Comparison of ENCODE assay signal across 8 cellular contexts in the genomic region with DNA sequence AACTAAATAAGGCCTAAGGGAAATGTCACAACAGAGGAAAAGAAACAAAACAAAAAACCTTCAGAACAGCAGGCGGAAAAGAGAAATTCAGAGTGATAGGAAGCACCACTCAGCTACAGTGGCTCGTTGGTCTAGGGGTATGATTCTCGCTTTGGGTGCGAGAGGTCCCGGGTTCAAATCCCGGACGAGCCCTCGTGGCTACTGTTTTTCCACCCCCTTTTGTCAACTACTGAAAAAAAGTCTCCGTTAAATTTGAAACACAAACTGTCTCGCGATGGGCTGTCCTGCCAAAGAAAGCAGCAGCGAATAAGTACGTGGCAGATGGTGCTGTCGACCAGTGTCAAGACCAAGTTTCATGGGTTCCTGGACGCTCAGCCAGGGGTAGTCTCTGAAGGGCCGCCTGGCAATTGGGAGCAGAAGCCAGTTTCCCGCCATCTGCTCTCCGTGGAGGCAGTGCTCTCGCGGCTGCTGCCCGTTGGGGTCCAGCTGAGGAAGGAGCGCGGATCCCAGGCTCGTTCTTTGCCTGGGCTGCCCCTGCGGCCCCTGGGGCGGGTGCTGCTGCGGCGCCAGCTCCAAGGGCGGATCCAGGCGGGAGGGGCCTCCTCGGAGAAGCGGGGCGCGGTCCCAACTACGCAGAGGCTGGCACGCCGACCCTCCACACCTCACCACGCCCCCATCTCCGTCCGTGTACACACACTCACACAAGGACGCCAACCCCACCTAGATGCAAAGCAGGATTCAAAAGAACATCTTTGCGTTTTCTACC. TPM values are rescaled to one million over a fixed set of nuclear protein-coding genes. Genes with fewer than 3 reads are reported as not detected.
DNase-seq lines count a peak whose midpoint lies in the region; ATAC-seq and TF ChIP-seq lines count a peak whose summit lies in the region.

A gene with protein sequence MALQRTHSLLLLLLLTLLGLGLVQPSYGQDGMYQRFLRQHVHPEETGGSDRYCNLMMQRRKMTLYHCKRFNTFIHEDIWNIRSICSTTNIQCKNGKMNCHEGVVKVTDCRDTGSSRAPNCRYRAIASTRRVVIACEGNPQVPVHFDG (plus strand): TSS at position 665 of the 766 bp plus-strand sequence. CDS start 14,812 bp downstream, outside the sequence.

- H3K27ac ChIP-seq in KOPT-K1 (ENCODE audit: low read depth, low read length, poor library complexity, severe bottlenecking): peak within 1 kb of the TSS; percentile 68
- H3K27ac ChIP-seq in prostate gland: peak within 1 kb of the TSS; percentile 99 to 100

- CTCF ChIA-PET in T-cell (lab: Charles Lee): interaction anchor here (0.8 to 4.7 kb wide), 12 partner anchors 20 to 356 kb away, joined by 3 to 35 read pairs (median 4); a partner anchor contains a TSS

- no peak within 1 kb of the TSS for H3K4me3 Mint-ChIP-seq in T-cell
- no peak within 1 kb of the TSS for H3K4me3 Mint-ChIP-seq in type B pancreatic cell

- H3K9me3 ChIP-seq in KOPT-K1 (ENCODE audit: insufficient read depth, low read length, poor library complexity, severe bottlenecking) (no peaks in the 10 kb centered on the region), prostate gland (no peaks in the 10 kb centered on the region)

- POLR2A ChIA-PET in T-cell (lab: Charles Lee): interaction anchor here in 1 of 2 donors (1.0 to 2.1 kb wide), 3 partner anchors 71 to 341 kb away, joined by 3 to 12 read pairs (median 7); a partner anchor contains a TSS

- H3K27ac Mint-ChIP-seq in T-cell (peak within 1 kb of the TSS in 1 of 2 donors; percentile 66), type B pancreatic cell (no peak within 1 kb of the TSS)

- no peaks in the 10 kb centered on the region for H3K4me1 ChIP-seq in prostate gland (replicated peaks)

- H3K4me3 ChIP-seq in prostate gland: peak within 1 kb of the TSS; percentile 65 to 73

- WGBS in prostate gland: under 1% methylated on average over 39 of the region's 42 CpGs

- TF ChIP-seq POLR2A in prostate gland (IDR thresholded peaks at IDR 0.05): peak; percentile 79

- H3K4me1 Mint-ChIP-seq in T-cell: peaks cover 5 to 28% (median 7%) of the 10 kb centered on the region in 3 donors
- peaks cover 19% of the 10 kb centered on the region for H3K4me1 Mint-ChIP-seq in type B pancreatic cell (ENCODE audit: unreplicated experiment)

- intact Hi-C loops in left ventricle myocardium superior (cut with micrococcal nuclease): loop anchor here (5.0 kb wide), 1 partner anchor 72 kb away; no protein-coding TSS in a partner anchor
- intact Hi-C loops in prostate gland (cut with DNase I): loop anchor here (2.0 to 5.0 kb wide), 6 partner anchors 52 to 418 kb away; a partner anchor contains a TSS

- TF ChIP-seq CTCF in prostate gland (IDR thresholded peaks at IDR 0.05) (no peak), type B pancreatic cell (conservative IDR thresholded peaks at IDR 0.05) (no peak)

- H3K9me3 Mint-ChIP-seq in T-cell: no peaks in the 10 kb centered on the region
- H3K9me3 Mint-ChIP-seq in type B pancreatic cell: no peaks in the 10 kb centered on the region

- DNase-seq in CMK (ENCODE audit: low read depth) (peak; percentile 68), T-cell (peak; percentile 54 to 85 (median 74)), amniotic epithelial cell (ENCODE audit: low read depth) (peak; percentile 83), left ventricle myocardium superior (peak; percentile 91), prostate gland (ENCODE audit: low spot score) (peak; percentile 93), type B pancreatic cell (ENCODE audit: extremely low spot score, unreplicated experiment) (peak; percentile 84)

- H3K36me3 ChIP-seq in KOPT-K1 (ENCODE audit: insufficient read depth, low read length): no peaks in the 10 kb centered on the region
- no peaks in the 10 kb centered on the region for H3K36me3 ChIP-seq in prostate gland

- no peaks in the 10 kb centered on the region for H3K27me3 ChIP-seq in prostate gland (replicated peaks; ENCODE audit: insufficient read depth)

- no peaks in the 10 kb centered on the region for H3K36me3 Mint-ChIP-seq in T-cell
- H3K36me3 Mint-ChIP-seq in type B pancreatic cell: no peaks in the 10 kb centered on the region

- ATAC-seq in GM21360 (IDR thresholded peaks at IDR 0.05; ENCODE audit: unreplicated experiment): peak; percentile 19
- peak; percentile 26 to 42 (median 30) for ATAC-seq in T-cell (replicated peaks in 1 of 4)
- peak; percentile 58 for ATAC-seq in left ventricle myocardium superior

- H3K27me3 Mint-ChIP-seq in T-cell: no peaks in the 10 kb centered on the region
- peaks cover 8% of the 10 kb centered on the region for H3K27me3 Mint-ChIP-seq in type B pancreatic cell

RNA-seq across cellular contexts. Expression of the gene that starts here (rescaled TPM):
- total RNA-seq in T-cell (under 1 TPM in 4 of 5 donors, not detected in 1; 0.46 to 0.86 (median 0.56) TPM), left ventricle myocardium superior (8.1 TPM), prostate gland (100 to 1,000 TPM in 1 of 2 donors, 10 to 100 TPM in 1; 71.6 to 150 TPM), type B pancreatic cell (ENCODE audit: low replicate concordance) (10.5 and 19.3 TPM in 2 replicates)

Comparison
In these comparisons a context has a peak if more than half of its experiments do, and no peak if none do; other contexts are left out.
1. Peak in every context shown above with its lines: DNase-seq, ATAC-seq, H3K4me3 ChIP-seq and H3K27ac ChIP-seq.
2. Peak in DNase-seq and ATAC-seq in T-cell; RNA of the gene not detected or under 1 TPM.